Comparison of ENCODE assay signal across 19 cellular contexts in the genomic region with DNA sequence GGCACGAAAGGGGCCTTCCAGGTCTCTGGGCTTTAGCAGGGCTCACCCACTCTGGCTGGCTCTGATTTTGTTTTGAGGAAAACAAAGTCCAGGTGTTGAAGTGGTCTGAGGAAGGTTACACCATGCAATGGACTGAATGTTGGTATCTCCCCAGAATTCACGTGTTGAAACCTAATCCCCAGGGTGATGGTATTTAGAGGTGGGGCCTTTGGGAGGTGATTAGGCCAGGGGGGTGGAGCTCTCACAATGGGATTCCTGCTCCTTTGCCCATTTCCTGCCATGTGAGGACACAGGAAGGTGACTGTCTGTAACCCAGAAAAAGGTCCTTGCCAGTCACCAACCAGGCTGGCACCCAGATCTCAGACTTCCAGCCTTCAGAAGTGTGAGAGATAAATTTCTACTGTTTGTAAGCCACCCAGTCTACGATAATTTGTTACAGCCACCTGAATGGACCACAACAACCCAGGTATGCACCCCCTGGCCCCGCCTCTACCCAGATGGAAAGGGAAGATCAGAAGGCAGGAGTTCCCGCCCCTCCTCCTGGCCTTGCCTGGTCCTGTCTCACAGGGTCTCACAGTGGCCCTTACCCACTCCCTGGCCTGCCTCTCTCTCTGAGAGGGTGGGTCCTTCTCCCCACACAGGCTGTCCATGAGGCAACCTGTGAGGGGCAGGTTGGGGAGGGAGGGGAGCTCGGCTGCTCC. TPM values are rescaled to one million over a fixed set of nuclear protein-coding genes. Genes with fewer than 3 reads are reported as not detected.
DNase-seq lines count a peak whose midpoint lies in the region; ATAC-seq and TF ChIP-seq lines count a peak whose summit lies in the region.
"Had no signal": no experiment of that assay in that cellular context is flagged by ENCODE, and none has a peak within 500 bp of the region (broad histone marks: within the 10 kb centered on the region; RNA-seq: fewer than 3 reads in every experiment).

No MANE protein-coding gene starts in this region.

- H3K27me3 ChIP-seq in H9 (ENCODE audit: insufficient read depth, low read length) (no peaks in the 10 kb centered on the region), IMR-90 (ENCODE audit: control insufficient read depth, insufficient read depth, low read length) (no peaks in the 10 kb centered on the region), endodermal cell (ENCODE audit: control insufficient read depth, insufficient read depth, low read length, poor library complexity, severe bottlenecking) (no peaks in the 10 kb centered on the region), neural progenitor cell (no peaks in the 10 kb centered on the region)
- H3K27me3 ChIP-seq: esophagus muscularis mucosa, stomach, upper lobe of left lung had no signal

- H3K27ac Mint-ChIP-seq in H9 (peak overlapping the region; percentile 80 to 98 (median 93); a peak in 5 of 7 replicates), endodermal cell (peak overlapping the region; percentile 92), neural progenitor cell (no peak overlapping the region)
- H3K27ac Mint-ChIP-seq: activated CD4-positive, alpha-beta T cell treated with anti-CD3 and anti-CD28 coated beads for 36 hours had no signal

- H2BK5ac ChIP-seq in H9 (ENCODE audit: insufficient read length, low read length) (no peak overlapping the region), IMR-90 (ENCODE audit: low read depth, low read length, poor library complexity, severe bottlenecking) (no peak overlapping the region)

- TF ChIP-seq RAD21 in IMR-90 (IDR thresholded peaks at IDR 0.05; ENCODE audit: low read length) = no peak

- no peak for TF ChIP-seq POLR2A in IMR-90 (IDR thresholded peaks at IDR 0.05; ENCODE audit: low read depth, low read length)

- H3K9me1 ChIP-seq in IMR-90 (ENCODE audit: insufficient read depth, low read length) = peaks cover 7% of the 10 kb centered on the region; the same call in 1 of the 2 replicates

- dilution Hi-C loops in IMR-90 (cut with HindIII; ENCODE audit: low sequenced_read_pairs, unreplicated experiment) = no loop called here

- no peaks in the 10 kb centered on the region for H4K20me1 ChIP-seq in H9 (ENCODE audit: control insufficient read depth, insufficient read depth, insufficient read length)
- H4K20me1 ChIP-seq in IMR-90 (ENCODE audit: insufficient read depth, low read length) = peaks cover 7% of the 10 kb centered on the region
- peaks cover 20% of the 10 kb centered on the region for H4K20me1 ChIP-seq in neural progenitor cell (ENCODE audit: low read depth)

- ATAC-seq in IMR-90 (ENCODE audit: low read depth) = no peak
- ATAC-seq in activated T-cell treated with anti-CD3 and anti-CD28 coated beads, Interleukin-2, amount 50 U/mL, for 4 hours = no peak
- ATAC-seq in GM21423 (IDR thresholded peaks at IDR 0.05; ENCODE audit: unreplicated experiment) = no peak
- ATAC-seq: activated CD4-positive, alpha-beta T cell treated with anti-CD3 and anti-CD28 coated beads for 36 hours; Right ventricle myocardium inferior had no signal

- H2BK120ac ChIP-seq in H9 (ENCODE audit: low read depth, low read length, poor library complexity, severe bottlenecking) (no peak overlapping the region), IMR-90 (ENCODE audit: low read depth, low read length) (no peak overlapping the region)

- H3K9me3 Mint-ChIP-seq in H9 (no peaks in the 10 kb centered on the region), endodermal cell (no peaks in the 10 kb centered on the region), neural progenitor cell (no peaks in the 10 kb centered on the region)
- H3K9me3 Mint-ChIP-seq in activated T-cell treated with anti-CD3 and anti-CD28 coated beads, Interleukin-2, amount 50 U/mL, for 4 hours = no peaks in the 10 kb centered on the region
- H3K9me3 Mint-ChIP-seq: CD8-positive, alpha-beta memory T cell had no signal

- H3K14ac ChIP-seq in H9 (ENCODE audit: insufficient read depth, low read length) = 0 out of 2 replicates have a peak overlapping the region, but pooled peaks have one; percentile 11
- no peak overlapping the region for H3K14ac ChIP-seq in IMR-90 (replicated peaks; ENCODE audit: low read depth, low read length)

- H2AK5ac ChIP-seq in H9 (ENCODE audit: insufficient read length, low read length) (no peak overlapping the region), IMR-90 (ENCODE audit: low read depth, low read length) (no peak overlapping the region)

- H2AFZ ChIP-seq in H9 (ENCODE audit: low read length) (no peak overlapping the region), IMR-90 (replicated peaks; ENCODE audit: low read length, poor library complexity) (peak overlapping the region; percentile 51), neural progenitor cell (replicated peaks) (no peak overlapping the region)

- no peak overlapping the region for H3T11ph ChIP-seq in H9 (ENCODE audit: low read length)

- H3K9ac ChIP-seq in H9 (ENCODE audit: extremely low read depth, insufficient read length, low read length) (no peak overlapping the region), IMR-90 (ENCODE audit: low read depth, low read length) (no peak overlapping the region), endodermal cell (ENCODE audit: extremely low read depth, low read length, poor library complexity, severe bottlenecking) (no peak overlapping the region), neural progenitor cell (no peak overlapping the region)

- H3K4me1 Mint-ChIP-seq in H9 (peaks cover 28 to 37% of the 10 kb centered on the region in 2 experiments), endodermal cell (peaks cover 16% of the 10 kb centered on the region), neural progenitor cell (peaks cover 11% of the 10 kb centered on the region)
- H3K4me1 Mint-ChIP-seq in activated T-cell treated with anti-CD3 and anti-CD28 coated beads, Interleukin-2, amount 50 U/mL, for 4 hours (ENCODE audit: low read depth) = no peaks in the 10 kb centered on the region
- H3K4me1 Mint-ChIP-seq: activated CD4-positive, alpha-beta T cell treated with anti-CD3 and anti-CD28 coated beads for 36 hours; CD8-positive, alpha-beta memory T cell had no signal

- H4K8ac ChIP-seq in H9 (replicated peaks; ENCODE audit: insufficient read length, low read depth, low read length) (no peak overlapping the region), IMR-90 (ENCODE audit: low read depth in 2 of 2, low read length in 2 of 2) (no peak overlapping the region)

- peak; percentile 87 for DNase-seq in H9
- DNase-seq in IMR-90 = no peak
- peak; percentile 89 for DNase-seq in endodermal cell
- peak; percentile 30 for DNase-seq in neural progenitor cell (ENCODE audit: low spot score)
- no peak for DNase-seq in activated T-cell treated with anti-CD3 and anti-CD28 coated beads, Interleukin-2, amount 50 U/mL, for 4 hours
- no peak for DNase-seq in dermis blood vessel endothelial cell
- DNase-seq: activated CD4-positive, alpha-beta T cell treated with anti-CD3 and anti-CD28 coated beads for 36 hours; CD8-positive, alpha-beta memory T cell; DND-41; NCI-H1105; NCI-H2081 treated with DMSO at 0.1 percent for 48 hours; NCI-H510A; small intestine; stimulated activated CD4-positive, alpha-beta T cell treated with anti-CD3 and anti-CD28 coated beads, Interleukin-2, amount 100 ng/mL, for 48 hours; stomach had no signal

- POLR2A ChIA-PET in IMR-90 (lab: Charles Lee; ENCODE audit: unreplicated experiment) = no interaction called here

- no TSS peak for BruUV-seq in IMR-90 (replicated peaks; lab: Mats Ljungman, UMichigan)

- peak overlapping the region; percentile 24 for H3K18ac ChIP-seq in H9 (ENCODE audit: insufficient read length, low read depth, low read length)
- no peak overlapping the region for H3K18ac ChIP-seq in IMR-90 (ENCODE audit: low read depth, low read length)

- H3K79me2 ChIP-seq in H9 (ENCODE audit: insufficient read depth, low read length) (no peaks in the 10 kb centered on the region), neural progenitor cell (ENCODE audit: low read depth) (no peaks in the 10 kb centered on the region)

- H3K79me1 ChIP-seq in H9 (ENCODE audit: insufficient read depth, low read depth, low read length, poor library complexity, severe bottlenecking) (no peaks in the 10 kb centered on the region), IMR-90 (ENCODE audit: low read depth in 1 of 2, low read length in 2 of 2) (peaks cover 0 to 7% of the 10 kb centered on the region in 2 experiments; a peak in 2 of 4 replicates)

- no peak overlapping the region for H3K23ac ChIP-seq in H9 (ENCODE audit: insufficient read length, low read depth, low read length)
- no peak overlapping the region for H3K23ac ChIP-seq in IMR-90 (ENCODE audit: low read depth, low read length)

- CTCF ChIA-PET in IMR-90 (lab: Yijun Ruan, JAX) = interaction anchor here (1.1 kb wide), 1 partner anchor 60 kb away, joined by 3 read pairs; no protein-coding TSS in a partner anchor

- TF ChIP-seq CTCF in H9 (conservative IDR thresholded peaks at IDR 0.05) = no peak
- no peak for TF ChIP-seq CTCF in IMR-90 (conservative IDR thresholded peaks at IDR 0.05; ENCODE audit: low read depth, low read length)
- no peak for TF ChIP-seq CTCF in endodermal cell (conservative IDR thresholded peaks at IDR 0.05)
- no peak for TF ChIP-seq CTCF in neural progenitor cell (IDR thresholded peaks at IDR 0.05)

- H2BK20ac ChIP-seq in H9 (ENCODE audit: low read depth, low read length, poor library complexity, severe bottlenecking) = no peak overlapping the region
- no peak overlapping the region for H2BK20ac ChIP-seq in IMR-90 (ENCODE audit: low read depth, low read length)

- H3K36me3 ChIP-seq in IMR-90 (ENCODE audit: control insufficient read depth, insufficient read depth, low read length) (no peaks in the 10 kb centered on the region; the same call in 1 of the 2 replicates), endodermal cell (ENCODE audit: control insufficient read depth, insufficient read depth, low read length) (no peaks in the 10 kb centered on the region), neural progenitor cell (no peaks in the 10 kb centered on the region)
- H3K36me3 ChIP-seq: upper lobe of left lung had no signal

- no peaks in the 10 kb centered on the region; the same call in 1 of the 2 replicates for H3K27me3 Mint-ChIP-seq in H9 (ENCODE audit: low read depth)
- no peaks in the 10 kb centered on the region for H3K27me3 Mint-ChIP-seq in endodermal cell (ENCODE audit: insufficient read depth)
- no peaks in the 10 kb centered on the region for H3K27me3 Mint-ChIP-seq in neural progenitor cell (ENCODE audit: insufficient read depth, low read depth)
- H3K27me3 Mint-ChIP-seq in activated T-cell treated with anti-CD3 and anti-CD28 coated beads, Interleukin-2, amount 50 U/mL, for 4 hours (ENCODE audit: low read depth) = no peaks in the 10 kb centered on the region
- H3K27me3 Mint-ChIP-seq: activated CD4-positive, alpha-beta T cell treated with anti-CD3 and anti-CD28 coated beads for 36 hours; CD8-positive, alpha-beta memory T cell had no signal

- H2AK9ac ChIP-seq in IMR-90 (replicated peaks; ENCODE audit: low read depth, low read length, poor library complexity) = no peak overlapping the region

- in situ Hi-C loops in IMR-90 (cut with MboI; ENCODE audit: low sequenced_read_pairs) = no loop called here

- no peaks in the 10 kb centered on the region for H3K23me2 ChIP-seq in H9 (ENCODE audit: insufficient read length, low read depth, low read length, poor library complexity, severe bottlenecking)

- no peak overlapping the region for H3K56ac ChIP-seq in H9 (ENCODE audit: insufficient read length, low read depth, low read length)
- no peak overlapping the region for H3K56ac ChIP-seq in IMR-90 (ENCODE audit: extremely low read depth, insufficient read depth, low read length)

- H4K91ac ChIP-seq in H9 (ENCODE audit: insufficient read length, low read depth, low read length) (no peak overlapping the region), IMR-90 (ENCODE audit: insufficient read depth, low read depth, low read length) (no peak overlapping the region)

- no peak overlapping the region for H4K5ac ChIP-seq in H9 (ENCODE audit: insufficient read length, low read depth, low read length)
- no peak overlapping the region for H4K5ac ChIP-seq in IMR-90 (ENCODE audit: low read depth, low read length)

- H3F3A ChIP-seq in neural progenitor cell (ENCODE audit: low read depth) = peaks cover 3% of the 10 kb centered on the region

- intact Hi-C loops in IMR-90 (cut with micrococcal nuclease) = no loop called here

- H3K4me1 ChIP-seq in H9 (ENCODE audit: insufficient read depth, low read length) = peaks cover 5% of the 10 kb centered on the region
- peaks cover 14% of the 10 kb centered on the region for H3K4me1 ChIP-seq in IMR-90 (ENCODE audit: control insufficient read depth, insufficient read depth, low read length)
- peaks cover 10% of the 10 kb centered on the region for H3K4me1 ChIP-seq in endodermal cell (ENCODE audit: control insufficient read depth, insufficient read depth, low read length)
- H3K4me1 ChIP-seq in neural progenitor cell = peaks cover 6% of the 10 kb centered on the region

- H3K36me3 Mint-ChIP-seq in H9 (ENCODE audit: insufficient read depth in 1 of 3, low read depth in 3 of 3) (peaks cover 0 to 17% (median 14%) of the 10 kb centered on the region in 3 experiments; a peak in 6 of 7 replicates), endodermal cell (ENCODE audit: low read depth) (peaks cover 1% of the 10 kb centered on the region), neural progenitor cell (peaks cover 7% of the 10 kb centered on the region)
- H3K36me3 Mint-ChIP-seq in activated T-cell treated with anti-CD3 and anti-CD28 coated beads, Interleukin-2, amount 50 U/mL, for 4 hours (ENCODE audit: insufficient read depth) = peaks cover 10% of the 10 kb centered on the region

- H3K4me3 Mint-ChIP-seq in H9 = peak overlapping the region in 1 of 2 experiments; percentile 55; a peak in 2 of 5 replicates
- H3K4me3 Mint-ChIP-seq in endodermal cell = no peak overlapping the region
- H3K4me3 Mint-ChIP-seq in neural progenitor cell = no peak overlapping the region
- no peak overlapping the region for H3K4me3 Mint-ChIP-seq in activated T-cell treated with anti-CD3 and anti-CD28 coated beads, Interleukin-2, amount 50 U/mL, for 4 hours
- H3K4me3 Mint-ChIP-seq: activated CD4-positive, alpha-beta T cell treated with anti-CD3 and anti-CD28 coated beads for 36 hours; CD8-positive, alpha-beta memory T cell had no signal

- H3K4ac ChIP-seq in H9 (ENCODE audit: low read depth, low read length) (no peak overlapping the region), IMR-90 (ENCODE audit: low read depth, low read length) (no peak overlapping the region)

- no peak overlapping the region for H2BK12ac ChIP-seq in H9 (ENCODE audit: insufficient read length, low read depth, low read length)

- H3K4me3 ChIP-seq in IMR-90 (ENCODE audit: insufficient read depth, low read depth, low read length) = no peak overlapping the region
- no peak overlapping the region for H3K4me3 ChIP-seq in endodermal cell (ENCODE audit: low read length)
- no peak overlapping the region for H3K4me3 ChIP-seq in neural progenitor cell
- H3K4me3 ChIP-seq: esophagus muscularis mucosa, stomach, upper lobe of left lung had no signal

- no peak overlapping the region for H3K4me2 ChIP-seq in H9 (ENCODE audit: insufficient read depth, insufficient read length, low read length)
- no peak overlapping the region for H3K4me2 ChIP-seq in IMR-90 (ENCODE audit: low read depth, low read length)
- peak overlapping the region; percentile 11 for H3K4me2 ChIP-seq in neural progenitor cell

- no peaks in the 10 kb centered on the region for H3K9me3 ChIP-seq in H9 (ENCODE audit: control insufficient read depth, low read depth, low read length)
- no peaks in the 10 kb centered on the region for H3K9me3 ChIP-seq in IMR-90 (ENCODE audit: control insufficient read depth, insufficient read depth, low read length)
- no peaks in the 10 kb centered on the region for H3K9me3 ChIP-seq in endodermal cell (ENCODE audit: control insufficient read depth, low read length)
- H3K9me3 ChIP-seq in neural progenitor cell (ENCODE audit: low read depth) = no peaks in the 10 kb centered on the region
- H3K9me3 ChIP-seq: esophagus muscularis mucosa, stomach, upper lobe of left lung had no signal

- no CpG with 5 or more reads among the region's 6 CpGs for WGBS in H9 (ENCODE audit: extremely low coverage, insufficient read length, low lambda C conversion rate)
- WGBS in IMR-90 (ENCODE audit: extremely low coverage in 2 of 2, insufficient read length in 1 of 2), 2 experiments = no CpG with 5 or more reads among the region's 6 CpGs
- WGBS in endodermal cell (ENCODE audit: insufficient coverage in 1 of 2, insufficient read length in 1 of 2), 2 experiments = 81 to 100% methylated on average over 2 to 6 of the region's 6 CpGs

- H3K27ac ChIP-seq in H9 (ENCODE audit: insufficient read length, low read depth, low read length) = no peak overlapping the region
- H3K27ac ChIP-seq in IMR-90 (ENCODE audit: insufficient read depth, low read length) = no peak overlapping the region
- H3K27ac ChIP-seq in endodermal cell (ENCODE audit: low read depth, low read length) = no peak overlapping the region
- H3K27ac ChIP-seq in neural progenitor cell = no peak overlapping the region
- H3K27ac ChIP-seq: esophagus muscularis mucosa, upper lobe of left lung had no signal

- H2BK15ac ChIP-seq in H9 (ENCODE audit: low read depth, low read length) = no peak overlapping the region
- H2BK15ac ChIP-seq in IMR-90 (ENCODE audit: low read depth, low read length) = no peak overlapping the region

RNA-seq across cellular contexts. Expression of a gene that starts 32.0 kb away (rescaled TPM):
- total RNA-seq in H9 (2021) (9.4 and 10.1 TPM in 2 replicates), IMR-90 (2012; rRNA removed) (0.56 and 0.72 TPM in 2 replicates), endodermal cell (1 to 10 TPM; 3.2 to 5.0 TPM), neural progenitor cell (ENCODE audit: low replicate concordance) (4.0 and 7.2 TPM in 2 replicates), dermis blood vessel endothelial cell (2.6 and 4.5 TPM in 2 replicates)
- 0.89 and 1.0 TPM in 2 replicates for polyA plus RNA-seq in IMR-90 (2012; rRNA removed)
- polyA plus RNA-seq in IMR-90 (2012; cell fraction: cytosol; rRNA removed) = 0.05 and 1.0 TPM in 2 replicates
- 2.2 and 3.2 TPM in 2 replicates for polyA plus RNA-seq in IMR-90 (2012; cell fraction: nucleus; rRNA removed; ENCODE audit: low replicate concordance)
- 6.6 TPM for polyA plus RNA-seq in endodermal cell (2013, experiment 1 of 2)
- 5.7 TPM for polyA plus RNA-seq in endodermal cell (2013, experiment 2 of 2)
- total RNA-seq in activated T-cell treated with anti-CD3 and anti-CD28 coated beads, Interleukin-2, amount 50 U/mL, for 4 hours = under 1 TPM; 0.84 to 0.96 (median 0.87) TPM

RNA-seq across cellular contexts. Expression of a gene that starts 44.6 kb away (rescaled TPM):
- total RNA-seq in H9 (2021) (1.0 and 1.1 TPM in 2 replicates), IMR-90 (2012; rRNA removed) (27.2 and 30.8 TPM in 2 replicates), endodermal cell (1 to 10 TPM in 1 of 2 donors, under 1 TPM in 1; 0.51 to 1.1 TPM), neural progenitor cell (ENCODE audit: low replicate concordance) (0.49 and 0.53 TPM in 2 replicates), dermis blood vessel endothelial cell (40.0 and 48.8 TPM in 2 replicates)
- polyA plus RNA-seq in IMR-90 (2012; rRNA removed) = 32.8 and 36.4 TPM in 2 replicates
- 28.0 and 41.7 TPM in 2 replicates for polyA plus RNA-seq in IMR-90 (2012; cell fraction: cytosol; rRNA removed)
- polyA plus RNA-seq in IMR-90 (2012; cell fraction: nucleus; rRNA removed; ENCODE audit: low replicate concordance) = 30.3 and 55.3 TPM in 2 replicates
- 1.4 TPM for polyA plus RNA-seq in endodermal cell (2013, experiment 1 of 2)
- 2.1 TPM for polyA plus RNA-seq in endodermal cell (2013, experiment 2 of 2)
- 10 to 100 TPM; 24.7 to 34.0 (median 31.0) TPM for total RNA-seq in activated T-cell treated with anti-CD3 and anti-CD28 coated beads, Interleukin-2, amount 50 U/mL, for 4 hours

Comparison
In these comparisons a context has a peak if more than half of its experiments do, and no peak if none do; other contexts are left out.
1. DNase-seq: peak in H9 (single experiment), endodermal cell (single experiment) and neural progenitor cell (single experiment); none in IMR-90 (single experiment), activated T-cell treated with anti-CD3 and anti-CD28 coated beads, Interleukin-2, amount 50 U/mL, for 4 hours (single experiment) and dermis blood vessel endothelial cell (single experiment).
2. RNA of a gene that starts 44.6 kb away (total RNA-seq): 40.0 to 48.8 TPM in dermis blood vessel endothelial cell, 24.7 to 34.0 TPM in activated T-cell treated with anti-CD3 and anti-CD28 coated beads, Interleukin-2, amount 50 U/mL, for 4 hours and 27.2 to 30.8 TPM in IMR-90; 0.51 to 1.1 TPM in endodermal cell, 1.0 to 1.1 TPM in H9 and 0.49 to 0.53 TPM in neural progenitor cell; every median in the first group is over 10 times any median in the second.